ENCODE assay signal across 8 cellular contexts in genomic region chr1:204258213-204259115, GRCh38. TPM values are rescaled to one million over a fixed set of nuclear protein-coding genes. Genes with fewer than 3 reads are reported as not detected.
DNase-seq lines count a peak whose midpoint lies in the region; ATAC-seq and TF ChIP-seq lines count a peak whose summit lies in the region.

No MANE protein-coding gene starts in this region.

- no peaks in the 10 kb centered on the region for H3K4me1 ChIP-seq in DOHH2 (ENCODE audit: control insufficient read depth, low read length)

- no peak overlapping the region for H3K4me2 ChIP-seq in DOHH2 (ENCODE audit: low read length)

- H3K27ac ChIP-seq in DOHH2 (ENCODE audit: low read depth, low read length), result no peak overlapping the region

- DNase-seq in SK-N-DZ (ENCODE audit: low spot score) (peak; percentile 78), cerebellum (ENCODE audit: low spot score) (peak; percentile 50), left lobe of liver (ENCODE audit: low spot score) (no peak), superior temporal gyrus (ENCODE audit: extremely low spot score) (peak; percentile 79), MV-4-11 (lab: John Stamatoyannopoulos, UW) (no peak)

- H4K20me1 ChIP-seq in DOHH2 (ENCODE audit: control insufficient read depth, insufficient read depth, low read depth, low read length), result no peaks in the 10 kb centered on the region

- no peaks in the 10 kb centered on the region for H3K79me2 ChIP-seq in DOHH2 (ENCODE audit: control insufficient read depth, low read length)

- no peaks in the 10 kb centered on the region for H3K9me2 ChIP-seq in DOHH2 (replicated peaks; ENCODE audit: control insufficient read depth, low read length)

- TF ChIP-seq RAD21 in Ishikawa (IDR thresholded peaks at IDR 0.05; ENCODE audit: low read depth), result peak; percentile 81

- H3K4me3 ChIP-seq in DOHH2 (ENCODE audit: low read length), result no peak overlapping the region

- ATAC-seq in left lobe of liver, result peak; percentile 39
- ATAC-seq in HG03095 (IDR thresholded peaks at IDR 0.05; ENCODE audit: unreplicated experiment), result no peak

- H3F3A ChIP-seq in DOHH2 (ENCODE audit: control insufficient read depth, insufficient read depth), result no peaks in the 10 kb centered on the region

- no peaks in the 10 kb centered on the region for H3K36me3 ChIP-seq in DOHH2 (ENCODE audit: control insufficient read depth, low read length)

- no peaks in the 10 kb centered on the region for H3K9me3 ChIP-seq in DOHH2 (ENCODE audit: control insufficient read depth, insufficient read depth, low read length)

- H3K27me3 ChIP-seq in DOHH2 (ENCODE audit: control insufficient read depth, low read length), result peaks cover 8% of the 10 kb centered on the region; the same call in 1 of the 2 replicates

- TF ChIP-seq CTCF in DOHH2 (IDR thresholded peaks at IDR 0.05; ENCODE audit: low read depth, low read length, poor library complexity, severe bottlenecking), result peak; percentile 82

- TF ChIP-seq EP300 in Ishikawa (IDR thresholded peaks at IDR 0.05; ENCODE audit: borderline replicate concordance), result no peak

TF ChIP-seq in Ishikawa, 13 proteins besides CTCF, POLR2A, EP300 and RAD21:
- TF ChIP-seq TEAD4 (IDR thresholded peaks at IDR 0.05), result no peak
- no peak for TF ChIP-seq NFIC (IDR thresholded peaks at IDR 0.05)
- TF ChIP-seq EGR1 (IDR thresholded peaks at IDR 0.05), result no peak
- TF ChIP-seq, protein P1, sequence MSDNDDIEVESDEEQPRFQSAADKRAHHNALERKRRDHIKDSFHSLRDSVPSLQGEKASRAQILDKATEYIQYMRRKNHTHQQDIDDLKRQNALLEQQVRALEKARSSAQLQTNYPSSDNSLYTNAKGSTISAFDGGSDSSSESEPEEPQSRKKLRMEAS (IDR thresholded peaks at IDR 0.05), result no peak
- no peak for TF ChIP-seq ZBTB7A (IDR thresholded peaks at IDR 0.05; ENCODE audit: low read depth)
- no peak for TF ChIP-seq TAF1 (IDR thresholded peaks at IDR 0.05; ENCODE audit: low read depth)
TF ChIP-seq in Ishikawa: peak in this region for 0.

RNA-seq across cellular contexts. Expression of gene GOLT1A, which starts 44.7 kb away (rescaled TPM):
- polyA plus RNA-seq in SK-N-DZ (2014; cell fraction: cytosol; rRNA removed), result not detected in 2 replicates
- not detected in 2 replicates for polyA plus RNA-seq in SK-N-DZ (2014; cell fraction: nucleus; rRNA removed)
- total RNA-seq in cerebellum, result 0.54 TPM
- 63.9 TPM for total RNA-seq in left lobe of liver

Comparison
In these comparisons a context has a peak if more than half of its experiments do, and no peak if none do; other contexts are left out.
1. DNase-seq: peak in SK-N-DZ (single experiment), cerebellum (single experiment) and superior temporal gyrus (single experiment); none in left lobe of liver (single experiment) and MV-4-11 (single experiment).
2. RNA of gene GOLT1A, which starts 44.7 kb away (total RNA-seq): 63.9 TPM in left lobe of liver (single experiment); 0.54 TPM in cerebellum (single experiment); every median in the first group is over 10 times any median in the second.